ENCODE assay signal across 21 cellular contexts in genomic region chr4:173176010-173176409, GRCh38. TPM values are rescaled to one million over a fixed set of nuclear protein-coding genes. Genes with fewer than 3 reads are reported as not detected.
DNase-seq lines count a peak whose midpoint lies in the region; ATAC-seq, FAIRE-seq and TF ChIP-seq lines count a peak whose summit lies in the region.
"Had no signal": no experiment of that assay in that cellular context is flagged by ENCODE, and none has a peak within 500 bp of the region (broad histone marks: within the 10 kb centered on the region; RNA-seq: fewer than 3 reads in every experiment).

No MANE protein-coding gene starts in this region.

- peaks cover 0 to 15% (median 0%) of the 10 kb centered on the region in 11 experiments; a peak in 6 of 22 replicates for H3K9me3 ChIP-seq in BLaER1 treated with 17β-estradiol and CSF1 and Interleukin-3, amounts not matched to agents 10 nM and 100 nM (replicated peaks in 1 of 11)
- no peaks in the 10 kb centered on the region for H3K9me3 ChIP-seq in Loucy (ENCODE audit: insufficient read depth, low read depth, low read length)
- H3K9me3 ChIP-seq in K562 (replicated peaks; ENCODE audit: control insufficient read depth, insufficient read depth, low read depth, low read length): no peaks in the 10 kb centered on the region
- H3K9me3 ChIP-seq: BE2C had no signal

- H2AFZ ChIP-seq in Loucy (ENCODE audit: low read length) (no peak overlapping the region), K562 (ENCODE audit: low read depth, low read length) (no peak overlapping the region)
- H2AFZ ChIP-seq: GM23248 had no signal

- H3K27me3 ChIP-seq in BLaER1 treated with 17β-estradiol and CSF1 and Interleukin-3, amounts not matched to agents 10 nM and 100 nM: no peaks in the 10 kb centered on the region
- H3K27me3 ChIP-seq in Loucy (ENCODE audit: insufficient read depth, low read length, poor library complexity, severe bottlenecking) (no peaks in the 10 kb centered on the region), K562 (ENCODE audit: control insufficient read depth in 2 of 2, insufficient read depth in 2 of 2, low read length in 2 of 2) (no peaks in the 10 kb centered on the region), mesendoderm (ENCODE audit: insufficient read depth, low read length, poor library complexity) (no peaks in the 10 kb centered on the region)

- H3K36me3 ChIP-seq in BLaER1 treated with 17β-estradiol and CSF1 and Interleukin-3, amounts not matched to agents 10 nM and 100 nM: peaks cover 0 to 34% (median 6%) of the 10 kb centered on the region in 11 experiments; a peak in 9 of 22 replicates
- no peaks in the 10 kb centered on the region for H3K36me3 ChIP-seq in Loucy (ENCODE audit: insufficient read depth, low read length)
- H3K36me3 ChIP-seq in K562 (ENCODE audit: control insufficient read depth, insufficient read depth, low read length): no peaks in the 10 kb centered on the region
- no peaks in the 10 kb centered on the region for H3K36me3 ChIP-seq in mesendoderm (ENCODE audit: control insufficient read depth, insufficient read depth, low read length)
- H3K36me3 ChIP-seq: BE2C had no signal

- no peaks in the 10 kb centered on the region for H3F3A ChIP-seq in Loucy (ENCODE audit: low read depth)

- TF ChIP-seq CTCF in Loucy (conservative IDR thresholded peaks at IDR 0.05; ENCODE audit: low read length) (no peak), K562 (IDR thresholded peaks at IDR 0.05 in 2 of 3, conservative IDR thresholded peaks at IDR 0.05 in 1 of 3; ENCODE audit: insufficient read depth in 2 of 3, low read depth in 1 of 3, low read length in 3 of 3) (no peak)

- no peak overlapping the region for H4K5ac ChIP-seq in mesendoderm (ENCODE audit: low read length)

- H2BK15ac ChIP-seq in mesendoderm (replicated peaks; ENCODE audit: low read depth): no peak overlapping the region

- TF ChIP-seq POLR2A in K562 (conservative IDR thresholded peaks at IDR 0.05): no peak

- H3K79me1 ChIP-seq in mesendoderm (ENCODE audit: low read length): peaks cover 11% of the 10 kb centered on the region

- CTCF ChIA-PET in K562 (lab: Yijun Ruan, JAX; ENCODE audit: low intra/inter-chr PET ratio): no interaction called here

- FAIRE-seq in K562 (lab: Jason Lieb, UNC): no peak
- FAIRE-seq: A204.1, G401.6, HTR-8/SVneo had no signal

- no peak overlapping the region for H3K18ac ChIP-seq in mesendoderm (ENCODE audit: low read length)

- H3K27ac ChIP-seq in BLaER1 treated with 17β-estradiol and CSF1 and Interleukin-3, amounts not matched to agents 10 nM and 100 nM: peak overlapping the region in 3 of 11 experiments; percentile 0 to 44 (median 18); a peak in 1 of 22 replicates
- H3K27ac ChIP-seq in K562 (ENCODE audit: extremely low read depth, low read depth, low read length) (no peak overlapping the region), mesendoderm (ENCODE audit: low read depth, low read length) (no peak overlapping the region)
- H3K27ac ChIP-seq: GM23248 had no signal

- no peak overlapping the region for H3K23ac ChIP-seq in mesendoderm (ENCODE audit: low read length)

- 78% methylated on average over 6 of the region's 6 CpGs for WGBS in K562 (ENCODE audit: insufficient coverage, low coverage, missing lambda C conversion rate)
- WGBS in mesendoderm (ENCODE audit: extremely low coverage, insufficient coverage, low lambda C conversion rate): no CpG with 5 or more reads among the region's 6 CpGs

- H3K4ac ChIP-seq in mesendoderm (ENCODE audit: low read depth, low read length): no peak overlapping the region

- ATAC-seq in K562 (no peak), HG02759 (IDR thresholded peaks at IDR 0.05; ENCODE audit: unreplicated experiment) (no peak)
- ATAC-seq: CD8-positive, alpha-beta T cell; HCT116 had no signal

- intact Hi-C loops in K562 (cut with micrococcal nuclease): no loop called here

- no peak for TF ChIP-seq EP300 in K562 (IDR thresholded peaks at IDR 0.05; ENCODE audit: low read length)

- no peak overlapping the region for H4K8ac ChIP-seq in mesendoderm (ENCODE audit: low read depth, low read length)

- no peak for TF ChIP-seq RAD21 in K562 (CRISPR knock-in tag; conservative IDR thresholded peaks at IDR 0.05 in 1 of 2, IDR thresholded peaks at IDR 0.05 in 1 of 2)

- H3K56ac ChIP-seq in mesendoderm (ENCODE audit: low read length): no peak overlapping the region

- H3K4me2 ChIP-seq in BLaER1 treated with 17β-estradiol and CSF1 and Interleukin-3, amounts not matched to agents 10 nM and 100 nM: peak overlapping the region in 9 of 11 experiments; percentile 5 to 85 (median 18); a peak in 10 of 22 replicates
- H3K4me2 ChIP-seq in Loucy (ENCODE audit: low read depth, low read length, poor library complexity, severe bottlenecking): peak overlapping the region; percentile 97
- H3K4me2 ChIP-seq in K562 (ENCODE audit: insufficient read depth, low read length): no peak overlapping the region
- no peak overlapping the region for H3K4me2 ChIP-seq in mesendoderm (ENCODE audit: low read length)

- H3K79me2 ChIP-seq in Loucy (ENCODE audit: insufficient read depth, low read length) (peaks cover 100% of the 10 kb centered on the region), K562 (ENCODE audit: control insufficient read depth, insufficient read depth, low read length) (peaks cover 97% of the 10 kb centered on the region), mesendoderm (ENCODE audit: control insufficient read depth, insufficient read depth, low read length) (peaks cover 70% of the 10 kb centered on the region)

- in situ Hi-C loops in K562 (cut with MboI): no loop called here

- H2AK5ac ChIP-seq in mesendoderm (ENCODE audit: low read length): no peak overlapping the region

- DNase-seq in K562 (ENCODE audit: extremely low read depth in 1 of 4, low spot score in 3 of 4) (no peak), mesendoderm (peak; percentile 64), NCI-H146 treated with DMSO at 0.1 percent for 48 hours (lab: John Stamatoyannopoulos, UW; ENCODE audit: unreplicated experiment) (no peak), DMS53 (lab: John Stamatoyannopoulos, UW) (no peak), activated gamma-delta T cell treated with Interleukin-2 at 50 U/mL for 16 hours (no peak)
- DNase-seq: ACHN; BE2C; Calu3; CD8-positive, alpha-beta T cell; GM23248; H7; HFFc6; IMR-90; KBM-7 had no signal

- H3K4me3 ChIP-seq in BLaER1 treated with 17β-estradiol and CSF1 and Interleukin-3, amounts not matched to agents 10 nM and 100 nM: no peak overlapping the region
- H3K4me3 ChIP-seq in Loucy (ENCODE audit: low read length, poor library complexity, severe bottlenecking) (no peak overlapping the region), K562 (no peak overlapping the region), mesendoderm (ENCODE audit: low read length) (no peak overlapping the region)
- H3K4me3 ChIP-seq: GM23248 had no signal

- no peaks in the 10 kb centered on the region for H3K9me2 ChIP-seq in Loucy (replicated peaks; ENCODE audit: low read depth, low read length)

- POLR2A ChIA-PET in K562 (lab: Yijun Ruan, JAX): interaction anchor here (2.5 kb wide), 1 partner anchor 9 kb away, joined by 9 read pairs; the partner anchor contains the start of gene GALNT7

- H2BK5ac ChIP-seq in mesendoderm (ENCODE audit: low read length): no peak overlapping the region

- H2BK120ac ChIP-seq in mesendoderm (ENCODE audit: low read depth, low read length): no peak overlapping the region

- no TSS peak for BruUV-seq in K562 (replicated peaks; lab: Mats Ljungman, UMichigan)

- peaks cover 45 to 86% (median 67%) of the 10 kb centered on the region in 10 experiments for H3K4me1 ChIP-seq in BLaER1 treated with 17β-estradiol and CSF1 and Interleukin-3, amounts not matched to agents 10 nM and 100 nM
- peaks cover 76% of the 10 kb centered on the region for H3K4me1 ChIP-seq in Loucy (ENCODE audit: insufficient read depth, low read length, poor library complexity, severe bottlenecking)
- H3K4me1 ChIP-seq in K562 (replicated peaks in 1 of 2; ENCODE audit: control insufficient read depth in 2 of 2, insufficient read depth in 2 of 2, low read length in 2 of 2): peaks cover 6 to 48% of the 10 kb centered on the region in 2 experiments
- peaks cover 23% of the 10 kb centered on the region for H3K4me1 ChIP-seq in mesendoderm (ENCODE audit: control insufficient read depth, low read depth, low read length)
- H3K4me1 ChIP-seq: BE2C had no signal

- H4K20me1 ChIP-seq in BLaER1 treated with 17β-estradiol and CSF1 and Interleukin-3, amounts not matched to agents 10 nM and 100 nM: peaks cover 0 to 97% (median 79%) of the 10 kb centered on the region in 11 experiments; a peak in 19 of 22 replicates
- peaks cover 97% of the 10 kb centered on the region for H4K20me1 ChIP-seq in Loucy (ENCODE audit: insufficient read depth, low read length, poor library complexity, severe bottlenecking)
- no peaks in the 10 kb centered on the region for H4K20me1 ChIP-seq in K562 (replicated peaks; ENCODE audit: control insufficient read depth, insufficient read depth, low read length)

- no peaks in the 10 kb centered on the region for H3K9me1 ChIP-seq in K562 (ENCODE audit: control insufficient read depth, insufficient read depth, low read length)

- no peak overlapping the region for H3K9ac ChIP-seq in BLaER1 treated with 17β-estradiol and CSF1 and Interleukin-3, amounts not matched to agents 10 nM and 100 nM
- H3K9ac ChIP-seq in Loucy (ENCODE audit: low read depth, low read length, poor library complexity, severe bottlenecking): no peak overlapping the region
- no peak overlapping the region for H3K9ac ChIP-seq in K562 (ENCODE audit: insufficient read depth in 1 of 2, low read depth in 2 of 2, low read length in 2 of 2)
- H3K9ac ChIP-seq in mesendoderm (ENCODE audit: low read length): no peak overlapping the region
- H3K9ac ChIP-seq: GM23248 had no signal

TF ChIP-seq in K562, 482 proteins besides CTCF, POLR2A, EP300 and RAD21 (continues in another document):
- no peak for TF ChIP-seq TCF7 (IDR thresholded peaks at IDR 0.05; ENCODE audit: borderline replicate concordance)

RNA-seq across cellular contexts. Expression of gene GALNT7, which starts 7.4 kb away (rescaled TPM):
- 42.3 and 108 TPM in 2 replicates for total RNA-seq in K562 (2011; cell fraction: chromatin; rRNA removed; ENCODE audit: low replicate concordance)
- 23.0 and 36.6 TPM in 2 replicates for total RNA-seq in K562 (2011; cell fraction: nucleolus; rRNA removed)
- total RNA-seq in K562 (2011; cell fraction: nucleoplasm; rRNA removed): 55.6 and 77.9 TPM in 2 replicates
- 17.7 and 19.4 TPM in 2 replicates for total RNA-seq in K562 (2014; rRNA removed)
- total RNA-seq in K562 (2014; rRNA removed; fragmentation: Illumina TruSeq; extraction: Trizol): 33.4 and 38.6 TPM in 2 replicates
- 31.8 and 38.7 TPM in 2 replicates for total RNA-seq in K562 (2015; rRNA removed; fragmentation: Illumina TruSeq; extraction: Trizol)
- total RNA-seq in K562 (2021): 31.1 and 33.2 TPM in 2 replicates
- polyA plus RNA-seq in K562 (2011; rRNA removed): 21.3 and 33.2 TPM in 2 replicates
- polyA plus RNA-seq in K562 (2011; cell fraction: cytosol; rRNA removed): 4.3 and 9.6 TPM in 2 replicates
- polyA plus RNA-seq in K562 (2011; cell fraction: nucleus; rRNA removed): 29.3 and 34.4 TPM in 2 replicates
- polyA plus RNA-seq in K562 (2012): 21.2 and 27.6 TPM in 2 replicates
- polyA plus RNA-seq in K562 (2014; fragmentation: Illumina TruSeq; extraction: Trizol): 27.3 and 32.8 TPM in 2 replicates
- 10 to 100 TPM; 16.7 to 26.1 TPM for polyA plus RNA-seq in K562 (2014; fragmentation: Nextera tagmentation; extraction: Ambion mirVana)
- polyA plus RNA-seq in K562 (2014; rRNA removed): 21.1 and 21.6 TPM in 2 replicates
- polyA minus RNA-seq in K562 (2011; rRNA and poly(A)+ RNA removed): 50.8 and 57.2 TPM in 2 replicates
- polyA minus RNA-seq in K562 (2011; cell fraction: cytosol; rRNA and poly(A)+ RNA removed): 15.0 and 22.5 TPM in 2 replicates
- 31.9 and 40.0 TPM in 2 replicates for polyA minus RNA-seq in K562 (2011; cell fraction: nucleus; rRNA and poly(A)+ RNA removed)
- polyA plus RNA-seq in mesendoderm (2013, experiment 1 of 2): 32.2 TPM
- 33.8 TPM for polyA plus RNA-seq in mesendoderm (2013, experiment 2 of 2)

Comparison
In these comparisons a context has a peak if more than half of its experiments do, and no peak if none do; other contexts are left out.
1. H3K4me2 ChIP-seq: peak in BLaER1 treated with 17β-estradiol and CSF1 and Interleukin-3, amounts not matched to agents 10 nM and 100 nM (9 of 11) and Loucy (single experiment); none in K562 (single experiment) and mesendoderm (single experiment).